1 cellular context compared by ENCODE assay signal in the genomic region with DNA sequence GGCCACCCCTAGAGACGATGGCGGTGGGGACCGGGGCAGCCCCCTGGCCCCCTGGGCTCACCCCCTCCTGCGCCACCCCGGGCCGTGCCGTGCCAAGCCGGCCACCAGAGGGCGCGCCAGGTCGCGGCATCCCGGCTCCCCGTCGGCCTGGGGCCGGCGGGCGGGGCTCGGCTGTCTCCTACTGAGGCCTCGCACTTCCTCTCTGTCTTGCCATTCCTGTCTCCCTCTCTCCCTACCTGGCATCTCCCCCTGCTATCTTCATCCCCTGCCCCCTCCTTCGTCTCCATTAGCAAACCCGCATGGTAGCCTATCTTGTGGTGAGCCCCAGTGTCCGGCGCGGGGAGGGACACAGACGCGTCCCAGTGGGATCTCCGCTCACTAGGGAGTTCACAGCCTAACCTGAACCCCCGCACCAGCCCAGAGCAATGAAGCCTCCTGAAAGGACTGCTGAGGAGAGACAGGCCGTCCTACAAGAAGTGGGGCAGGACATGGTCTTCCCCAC.
TF ChIP-seq lines count a peak whose summit lies in the region.

No MANE protein-coding gene starts in this region.

TF ChIP-seq in neural cell, 6 proteins besides CTCF, POLR2A, EP300 and RAD21 (continued from another document):
- TF ChIP-seq, protein P1, sequence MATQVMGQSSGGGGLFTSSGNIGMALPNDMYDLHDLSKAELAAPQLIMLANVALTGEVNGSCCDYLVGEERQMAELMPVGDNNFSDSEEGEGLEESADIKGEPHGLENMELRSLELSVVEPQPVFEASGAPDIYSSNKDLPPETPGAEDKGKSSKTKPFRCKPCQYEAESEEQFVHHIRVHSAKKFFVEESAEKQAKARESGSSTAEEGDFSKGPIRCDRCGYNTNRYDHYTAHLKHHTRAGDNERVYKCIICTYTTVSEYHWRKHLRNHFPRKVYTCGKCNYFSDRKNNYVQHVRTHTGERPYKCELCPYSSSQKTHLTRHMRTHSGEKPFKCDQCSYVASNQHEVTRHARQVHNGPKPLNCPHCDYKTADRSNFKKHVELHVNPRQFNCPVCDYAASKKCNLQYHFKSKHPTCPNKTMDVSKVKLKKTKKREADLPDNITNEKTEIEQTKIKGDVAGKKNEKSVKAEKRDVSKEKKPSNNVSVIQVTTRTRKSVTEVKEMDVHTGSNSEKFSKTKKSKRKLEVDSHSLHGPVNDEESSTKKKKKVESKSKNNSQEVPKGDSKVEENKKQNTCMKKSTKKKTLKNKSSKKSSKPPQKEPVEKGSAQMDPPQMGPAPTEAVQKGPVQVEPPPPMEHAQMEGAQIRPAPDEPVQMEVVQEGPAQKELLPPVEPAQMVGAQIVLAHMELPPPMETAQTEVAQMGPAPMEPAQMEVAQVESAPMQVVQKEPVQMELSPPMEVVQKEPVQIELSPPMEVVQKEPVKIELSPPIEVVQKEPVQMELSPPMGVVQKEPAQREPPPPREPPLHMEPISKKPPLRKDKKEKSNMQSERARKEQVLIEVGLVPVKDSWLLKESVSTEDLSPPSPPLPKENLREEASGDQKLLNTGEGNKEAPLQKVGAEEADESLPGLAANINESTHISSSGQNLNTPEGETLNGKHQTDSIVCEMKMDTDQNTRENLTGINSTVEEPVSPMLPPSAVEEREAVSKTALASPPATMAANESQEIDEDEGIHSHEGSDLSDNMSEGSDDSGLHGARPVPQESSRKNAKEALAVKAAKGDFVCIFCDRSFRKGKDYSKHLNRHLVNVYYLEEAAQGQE (IDR thresholded peaks at IDR 0.05; ENCODE audit: borderline replicate concordance): no peak
- TF ChIP-seq EZH2 (IDR thresholded peaks at IDR 0.05; ENCODE audit: borderline replicate concordance, insufficient read depth, low read length, poor library complexity, severe bottlenecking) (no peak), POLR2AphosphoS5 (IDR thresholded peaks at IDR 0.05) (no peak), TAF1 (IDR thresholded peaks at IDR 0.05; ENCODE audit: low read depth) (no peak), MXI1 (conservative IDR thresholded peaks at IDR 0.05; ENCODE audit: poor library complexity, severe bottlenecking) (no peak)
